8 cellular contexts compared by ENCODE assay signal in genomic region chr16:67017810-67018488, GRCh38. TPM values are rescaled to one million over a fixed set of nuclear protein-coding genes. Genes with fewer than 3 reads are reported as not detected.
DNase-seq lines count a peak whose midpoint lies in the region; ATAC-seq and TF ChIP-seq lines count a peak whose summit lies in the region.

No MANE protein-coding gene starts in this region.

- peak; percentile 70 for TF ChIP-seq CTCF in cardiac muscle cell (IDR thresholded peaks at IDR 0.05; ENCODE audit: low read depth, low read length)

- H3K4me1 ChIP-seq in cardiac muscle cell (ENCODE audit: low read depth): peaks cover 5% of the 10 kb centered on the region

- DNase-seq in cardiac muscle cell (ENCODE audit: low read depth in 1 of 2, low spot score in 1 of 2) (peak; percentile 90 to 93), Right ventricle myocardium inferior (ENCODE audit: missing footprints) (no peak), NCI-H1694 treated with DMSO at 0.1 percent for 48 hours (lab: John Stamatoyannopoulos, UW) (peak; percentile 90), amniotic stem cell (lab: John Stamatoyannopoulos, UW) (peak; percentile 67), iPS DF 4.7 (ENCODE audit: extremely low read depth, low spot score) (peak; percentile 98)
- peak; percentile 62 to 72 for DNase-seq in stimulated activated CD4-positive, alpha-beta T cell treated with anti-CD3 and anti-CD28 coated beads, Interleukin-15, amount 100 ng/mL, for 1 hour (ENCODE audit: low read depth in 1 of 2, low spot score in 1 of 2)

- peaks cover 3% of the 10 kb centered on the region for H3K27me3 ChIP-seq in cardiac muscle cell

- no peak overlapping the region for H3K4me3 Mint-ChIP-seq in T-helper 1 cell treated with Interleukin-12 subunit alpha and Interleukin-12 subunit beta and Interleukin-4 antibody, amounts not matched to agents 30 μg/mL and 1 μg/mL, for 36 hours

- H3K9me3 ChIP-seq in cardiac muscle cell (ENCODE audit: low read depth): no peaks in the 10 kb centered on the region

- intact Hi-C loops in Right ventricle myocardium inferior (cut with DNase I): no loop called here

- H3K9me3 Mint-ChIP-seq in T-helper 1 cell treated with Interleukin-12 subunit alpha and Interleukin-12 subunit beta and Interleukin-4 antibody, amounts not matched to agents 30 μg/mL and 1 μg/mL, for 36 hours: no peaks in the 10 kb centered on the region

- no peak overlapping the region for H3K4me3 ChIP-seq in cardiac muscle cell

- H3K27me3 Mint-ChIP-seq in T-helper 1 cell treated with Interleukin-12 subunit alpha and Interleukin-12 subunit beta and Interleukin-4 antibody, amounts not matched to agents 30 μg/mL and 1 μg/mL, for 36 hours (ENCODE audit: low read depth): no peaks in the 10 kb centered on the region

- H3K36me3 Mint-ChIP-seq in T-helper 1 cell treated with Interleukin-12 subunit alpha and Interleukin-12 subunit beta and Interleukin-4 antibody, amounts not matched to agents 30 μg/mL and 1 μg/mL, for 36 hours (ENCODE audit: low read depth): no peaks in the 10 kb centered on the region

- ATAC-seq in Right ventricle myocardium inferior (no peak), HG02884 (IDR thresholded peaks at IDR 0.05; ENCODE audit: unreplicated experiment) (peak; percentile 73)

- peaks cover 39% of the 10 kb centered on the region for H3K4me1 Mint-ChIP-seq in T-helper 1 cell treated with Interleukin-12 subunit alpha and Interleukin-12 subunit beta and Interleukin-4 antibody, amounts not matched to agents 30 μg/mL and 1 μg/mL, for 36 hours (ENCODE audit: low read depth)

- peak overlapping the region; percentile 67 for H3K27ac Mint-ChIP-seq in T-helper 1 cell treated with Interleukin-12 subunit alpha and Interleukin-12 subunit beta and Interleukin-4 antibody, amounts not matched to agents 30 μg/mL and 1 μg/mL, for 36 hours

- no peaks in the 10 kb centered on the region for H3K36me3 ChIP-seq in cardiac muscle cell

- no peak overlapping the region for H3K27ac ChIP-seq in cardiac muscle cell

RNA-seq across cellular contexts. Expression of gene CBFB, which starts 11.0 kb away (rescaled TPM):
- total RNA-seq in cardiac muscle cell (94.8 and 197 TPM in 2 replicates), Right ventricle myocardium inferior (22.0 TPM)
- polyA plus RNA-seq in cardiac muscle cell: 66.3 and 78.5 TPM in 2 replicates

RNA-seq across cellular contexts. Expression of gene CES4A, which starts 29.6 kb away (rescaled TPM):
- 12.4 and 15.7 TPM in 2 replicates for total RNA-seq in cardiac muscle cell
- polyA plus RNA-seq in cardiac muscle cell: 14.7 and 19.9 TPM in 2 replicates
- total RNA-seq in Right ventricle myocardium inferior: 4.6 TPM

RNA-seq across cellular contexts. Expression of gene CES3, which starts 56.9 kb away (rescaled TPM):
- total RNA-seq in cardiac muscle cell (6.2 and 12.8 TPM in 2 replicates), Right ventricle myocardium inferior (0.78 TPM)
- 4.7 and 6.4 TPM in 2 replicates for polyA plus RNA-seq in cardiac muscle cell
